ENCODE assay signal across 14 cellular contexts in the genomic region with DNA sequence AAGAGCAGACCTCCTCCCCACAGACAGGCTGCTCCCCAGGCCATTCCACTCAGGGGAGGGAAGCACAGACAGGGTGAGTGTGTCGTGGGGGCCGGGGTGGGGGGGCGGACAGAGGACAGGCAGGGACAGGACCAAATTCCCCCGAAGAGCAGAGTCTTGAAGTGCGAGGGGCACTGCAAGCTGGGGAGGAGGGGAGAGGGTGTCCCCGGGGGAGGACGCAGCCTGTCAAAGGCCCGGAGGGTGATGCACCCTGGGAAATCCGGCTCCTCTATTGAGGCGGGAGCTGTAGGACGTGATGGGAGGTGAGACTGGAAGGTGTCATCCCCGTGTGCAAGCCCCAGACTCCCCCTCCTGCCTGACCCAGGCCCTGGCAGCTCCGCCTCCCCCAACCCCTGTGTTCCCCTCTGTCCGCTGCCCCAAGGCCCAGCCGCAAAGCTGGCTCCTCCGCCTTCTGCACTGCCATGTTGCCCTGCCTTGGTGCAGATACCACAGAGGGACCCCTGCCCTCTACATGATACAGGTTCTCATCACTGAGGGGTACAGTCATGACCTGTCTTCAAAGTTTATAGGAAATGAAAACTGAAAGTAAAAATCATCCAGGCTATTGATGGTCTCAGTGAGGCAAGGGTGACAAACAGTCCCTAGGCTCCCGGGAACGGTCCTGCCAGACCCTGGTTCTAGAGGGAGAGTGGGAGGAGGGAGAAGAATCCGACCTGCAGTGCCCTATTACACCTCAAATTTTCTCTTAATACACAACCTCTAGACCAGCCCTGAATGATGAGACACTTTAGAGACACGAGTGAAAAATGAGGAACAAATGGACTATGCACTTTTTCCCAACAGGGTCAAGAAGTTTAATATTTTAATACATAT.
A peak's percentile ranks its signal among the peaks of the same experiment; 100 is the strongest.
DNase-seq lines count a peak whose midpoint lies in the region; ATAC-seq, FAIRE-seq and TF ChIP-seq lines count a peak whose summit lies in the region.
"Had no signal": no experiment of that assay in that cellular context is flagged by ENCODE, and none has a peak within 500 bp of the region (broad histone marks: within the 10 kb centered on the region; RNA-seq: fewer than 3 reads in every experiment).

No MANE protein-coding gene starts in this region.

- no peaks in the 10 kb centered on the region for H3K79me2 ChIP-seq in astrocyte (ENCODE audit: insufficient read depth, low read length)

- TF ChIP-seq CTCF in CD8-positive, alpha-beta T cell (IDR thresholded peaks at IDR 0.05): no peak
- TF ChIP-seq CTCF in astrocyte (IDR thresholded peaks at IDR 0.05; ENCODE audit: insufficient read depth, low read depth, low read length): no peak

- peak overlapping the region; percentile 27 for H3K18ac ChIP-seq in neuronal stem cell (ENCODE audit: low read length)

- peaks cover 5% of the 10 kb centered on the region for H3K27me3 Mint-ChIP-seq in CD8-positive, alpha-beta T cell (ENCODE audit: low read depth)
- H3K27me3 Mint-ChIP-seq in IgD-negative memory B cell (peaks cover 4% of the 10 kb centered on the region), astrocyte (ENCODE audit: low read depth, unreplicated experiment) (peaks cover 15% of the 10 kb centered on the region)

- peaks cover 2% of the 10 kb centered on the region for H3K9me3 Mint-ChIP-seq in CD8-positive, alpha-beta T cell
- H3K9me3 Mint-ChIP-seq in IgD-negative memory B cell: peaks cover under 1 to 4% (median under 1%) of the 10 kb centered on the region in 3 donors
- peaks cover 1% of the 10 kb centered on the region for H3K9me3 Mint-ChIP-seq in astrocyte (ENCODE audit: unreplicated experiment)

- no peaks in the 10 kb centered on the region for H3K9me3 ChIP-seq in CD8-positive, alpha-beta T cell (ENCODE audit: low read length)
- H3K9me3 ChIP-seq in astrocyte (ENCODE audit: insufficient read depth, low read depth, low read length): no peaks in the 10 kb centered on the region
- no peaks in the 10 kb centered on the region for H3K9me3 ChIP-seq in neuronal stem cell (replicated peaks in 1 of 2; ENCODE audit: control insufficient read depth in 2 of 2, insufficient read depth in 1 of 2, low read depth in 1 of 2, low read length in 2 of 2)

- H3K14ac ChIP-seq in neuronal stem cell (ENCODE audit: low read length): peak overlapping the region; percentile 31

- H3K4me1 Mint-ChIP-seq in CD8-positive, alpha-beta T cell (ENCODE audit: low read depth): peaks cover 5% of the 10 kb centered on the region
- H3K4me1 Mint-ChIP-seq in IgD-negative memory B cell: peaks cover 1 to 5% (median 3%) of the 10 kb centered on the region in 3 donors
- peaks cover 4% of the 10 kb centered on the region for H3K4me1 Mint-ChIP-seq in astrocyte (ENCODE audit: low read depth, unreplicated experiment)

- no peak overlapping the region for H3K4me2 ChIP-seq in astrocyte (ENCODE audit: low read length)
- no peak overlapping the region for H3K4me2 ChIP-seq in neuronal stem cell (ENCODE audit: insufficient read depth, low read length, poor library complexity, severe bottlenecking)

- WGBS in neuronal stem cell (ENCODE audit: extremely low coverage in 2 of 2, insufficient read length in 2 of 2, insufficient replicate concordance in 1 of 2), 2 donors: no CpG with 5 or more reads among the region's 20 CpGs

- no peak overlapping the region for H2BK12ac ChIP-seq in neuronal stem cell (ENCODE audit: low read length)

- H2BK15ac ChIP-seq in neuronal stem cell (ENCODE audit: low read length): no peak overlapping the region

- no peak overlapping the region for H4K8ac ChIP-seq in neuronal stem cell (ENCODE audit: low read depth, low read length)

- H3K4me1 ChIP-seq in CD8-positive, alpha-beta T cell (ENCODE audit: insufficient read depth, low read length): no peaks in the 10 kb centered on the region
- H3K4me1 ChIP-seq in astrocyte (ENCODE audit: insufficient read depth, low read length) (no peaks in the 10 kb centered on the region), neuronal stem cell (ENCODE audit: control insufficient read depth in 2 of 2, insufficient read depth in 1 of 2, low read depth in 1 of 2, low read length in 2 of 2) (peaks cover 0 to 5% of the 10 kb centered on the region in 2 donors)

- H3K4me3 ChIP-seq in CD8-positive, alpha-beta T cell (ENCODE audit: low read depth, low read length): no peak overlapping the region
- H3K4me3 ChIP-seq in astrocyte (ENCODE audit: insufficient read depth, low read depth, low read length): no peak overlapping the region
- no peak overlapping the region for H3K4me3 ChIP-seq in neuronal stem cell (ENCODE audit: low read length in 2 of 2)

- CTCF ChIA-PET in CD8-positive, alpha-beta T cell (lab: Charles Lee): no interaction called here

- H3K27ac ChIP-seq in CD8-positive, alpha-beta T cell (ENCODE audit: low read depth, low read length): no peak overlapping the region
- no peak overlapping the region for H3K27ac ChIP-seq in astrocyte (ENCODE audit: low read depth, low read length)
- no peak overlapping the region for H3K27ac ChIP-seq in neuronal stem cell (replicated peaks; ENCODE audit: low read length)

- FAIRE-seq in astrocyte (lab: Jason Lieb, UNC): no peak
- FAIRE-seq: frontal cortex had no signal

- H3K27me3 ChIP-seq in CD8-positive, alpha-beta T cell (ENCODE audit: insufficient read depth, low read length): no peaks in the 10 kb centered on the region
- no peaks in the 10 kb centered on the region for H3K27me3 ChIP-seq in astrocyte (ENCODE audit: insufficient read depth, low read length)
- H3K27me3 ChIP-seq in neuronal stem cell (ENCODE audit: control insufficient read depth in 3 of 3, insufficient read depth in 3 of 3, low read depth in 1 of 3, low read length in 3 of 3): no peaks in the 10 kb centered on the region

- H3K9ac ChIP-seq in astrocyte (ENCODE audit: low read length) (no peak overlapping the region), neuronal stem cell (ENCODE audit: low read depth, low read length, poor library complexity) (no peak overlapping the region)

- peak overlapping the region; percentile 81 for H2BK120ac ChIP-seq in neuronal stem cell (ENCODE audit: low read depth, low read length)

- no peaks in the 10 kb centered on the region for H4K20me1 ChIP-seq in astrocyte (ENCODE audit: insufficient read depth, low read length)

- no peak overlapping the region for H3K4ac ChIP-seq in neuronal stem cell (ENCODE audit: low read length)

- H3K23ac ChIP-seq in neuronal stem cell (ENCODE audit: low read depth, low read length, poor library complexity): no peak overlapping the region

- H3K4me3 Mint-ChIP-seq in CD8-positive, alpha-beta T cell: peak overlapping the region; percentile 76
- peak overlapping the region in 3 of 4 donors; percentile 42 to 86 (median 68) for H3K4me3 Mint-ChIP-seq in IgD-negative memory B cell
- H3K4me3 Mint-ChIP-seq in astrocyte (ENCODE audit: unreplicated experiment): no peak overlapping the region

- H3K27ac Mint-ChIP-seq in CD8-positive, alpha-beta T cell: no peak overlapping the region
- H3K27ac Mint-ChIP-seq in IgD-negative memory B cell (peak overlapping the region in 1 of 3 donors; percentile 90), astrocyte (ENCODE audit: unreplicated experiment) (peak overlapping the region; percentile 47)

- DNase-seq in CD8-positive, alpha-beta T cell: no peak
- DNase-seq in astrocyte (ENCODE audit: low read depth) (no peak), neuronal stem cell (ENCODE audit: low spot score) (no peak), NCI-H2227 treated with DMSO at 0.1 percent for 48 hours (lab: John Stamatoyannopoulos, UW) (no peak), dermis blood vessel endothelial cell (no peak), occipital lobe (lab: John Stamatoyannopoulos, UW) (no peak)
- DNase-seq: amniotic stem cell; COR-L47; effector CD4-positive, alpha-beta T cell; NCI-H1092; NCI-H226 had no signal

- H3K36me3 Mint-ChIP-seq in CD8-positive, alpha-beta T cell: no peaks in the 10 kb centered on the region
- H3K36me3 Mint-ChIP-seq in IgD-negative memory B cell (peaks cover 3% of the 10 kb centered on the region), astrocyte (ENCODE audit: low read depth, unreplicated experiment) (peaks cover 4% of the 10 kb centered on the region)

- H2AFZ ChIP-seq in astrocyte (ENCODE audit: low read depth, low read length): no peak overlapping the region
- H2AFZ ChIP-seq in neuronal stem cell (ENCODE audit: low read length): no peak overlapping the region

- no peak overlapping the region for H2AK5ac ChIP-seq in neuronal stem cell (ENCODE audit: low read depth, low read length)

- H3K36me3 ChIP-seq in CD8-positive, alpha-beta T cell (ENCODE audit: insufficient read depth, low read length): no peaks in the 10 kb centered on the region
- H3K36me3 ChIP-seq in astrocyte (ENCODE audit: insufficient read depth, low read length): no peaks in the 10 kb centered on the region
- H3K36me3 ChIP-seq in neuronal stem cell (replicated peaks in 1 of 2; ENCODE audit: control insufficient read depth in 2 of 2, insufficient read depth in 2 of 2, low read length in 2 of 2): no peaks in the 10 kb centered on the region

- POLR2A ChIA-PET in CD8-positive, alpha-beta T cell (lab: Charles Lee): no interaction called here

- H4K91ac ChIP-seq in neuronal stem cell (ENCODE audit: low read depth, low read length, poor library complexity): no peak overlapping the region

- no peak overlapping the region for H2BK5ac ChIP-seq in neuronal stem cell (ENCODE audit: low read length)

- H3K79me1 ChIP-seq in neuronal stem cell (ENCODE audit: low read depth, low read length): no peaks in the 10 kb centered on the region

- no peak for ATAC-seq in CD8-positive, alpha-beta T cell
- ATAC-seq: SK-N-SH treated with all-trans-retinoic acid at 6 μM for 48 hours had no signal

- intact Hi-C loops in CD8-positive, alpha-beta T cell (cut with DNase I, micrococcal nuclease): no loop called here
